9 cellular contexts compared by ENCODE assay signal in genomic region chr9:75866273-75866871, GRCh38. TPM values are rescaled to one million over a fixed set of nuclear protein-coding genes. Genes with fewer than 3 reads are reported as not detected.
DNase-seq lines count a peak whose midpoint lies in the region; ATAC-seq, FAIRE-seq and TF ChIP-seq lines count a peak whose summit lies in the region.
"Had no signal": no experiment of that assay in that cellular context is flagged by ENCODE, and none has a peak within 500 bp of the region (broad histone marks: within the 10 kb centered on the region; RNA-seq: fewer than 3 reads in every experiment).

No MANE protein-coding gene starts in this region.

- no peaks in the 10 kb centered on the region for H3K79me2 ChIP-seq in neural progenitor cell (ENCODE audit: low read depth)

- peaks cover 5% of the 10 kb centered on the region for H3K27me3 Mint-ChIP-seq in CD4-positive, CD25-positive, alpha-beta regulatory T cell
- H3K27me3 Mint-ChIP-seq in neural progenitor cell (ENCODE audit: insufficient read depth, low read depth) = no peaks in the 10 kb centered on the region

- no peak overlapping the region for H3K27ac ChIP-seq in CD4-positive, CD25-positive, alpha-beta regulatory T cell (ENCODE audit: insufficient read depth, low read length, poor library complexity, severe bottlenecking)
- no peak overlapping the region for H3K27ac ChIP-seq in esophagus muscularis mucosa (replicated peaks in 1 of 4)
- H3K27ac ChIP-seq in neural progenitor cell = no peak overlapping the region
- H3K27ac ChIP-seq: SJSA1 had no signal

- no peaks in the 10 kb centered on the region for H3K36me3 ChIP-seq in CD4-positive, CD25-positive, alpha-beta regulatory T cell (ENCODE audit: control insufficient read depth, insufficient read depth, low read length)
- H3K36me3 ChIP-seq in esophagus muscularis mucosa (no peaks in the 10 kb centered on the region), neural progenitor cell (no peaks in the 10 kb centered on the region)
- H3K36me3 ChIP-seq: SJSA1 had no signal

- H3K4me3 Mint-ChIP-seq in CD4-positive, CD25-positive, alpha-beta regulatory T cell = no peak overlapping the region
- H3K4me3 Mint-ChIP-seq in neural progenitor cell = no peak overlapping the region

- H4K20me1 ChIP-seq in neural progenitor cell (ENCODE audit: low read depth) = no peaks in the 10 kb centered on the region

- TF ChIP-seq EP300 in esophagus muscularis mucosa (IDR thresholded peaks at IDR 0.05) = no peak

- H3K4me3 ChIP-seq in CD4-positive, CD25-positive, alpha-beta regulatory T cell (ENCODE audit: low read depth, low read length) = no peak overlapping the region
- no peak overlapping the region for H3K4me3 ChIP-seq in WI38 (ENCODE audit: low read depth, low read length)
- H3K4me3 ChIP-seq in esophagus muscularis mucosa = no peak overlapping the region
- no peak overlapping the region for H3K4me3 ChIP-seq in neural progenitor cell
- H3K4me3 ChIP-seq: SJSA1 had no signal

- ATAC-seq in CD4-positive, CD25-positive, alpha-beta regulatory T cell (ENCODE audit: low read depth in 2 of 2) = no peak
- peak; percentile 72 for ATAC-seq in GM18517 (IDR thresholded peaks at IDR 0.05; ENCODE audit: unreplicated experiment)
- no peak for ATAC-seq in HG02938 (IDR thresholded peaks at IDR 0.05; ENCODE audit: unreplicated experiment)

- no peak for FAIRE-seq in GM19239 (lab: Jason Lieb, UNC)

- H3K36me3 Mint-ChIP-seq in CD4-positive, CD25-positive, alpha-beta regulatory T cell = no peaks in the 10 kb centered on the region
- no peaks in the 10 kb centered on the region for H3K36me3 Mint-ChIP-seq in neural progenitor cell

- H2AFZ ChIP-seq in neural progenitor cell (replicated peaks) = peak overlapping the region; percentile 83

- H3K27me3 ChIP-seq in CD4-positive, CD25-positive, alpha-beta regulatory T cell (ENCODE audit: control insufficient read depth, insufficient read depth, low read length) = no peaks in the 10 kb centered on the region
- no peaks in the 10 kb centered on the region for H3K27me3 ChIP-seq in esophagus muscularis mucosa
- no peaks in the 10 kb centered on the region for H3K27me3 ChIP-seq in neural progenitor cell
- H3K27me3 ChIP-seq: SJSA1 had no signal

- no peaks in the 10 kb centered on the region for H3K9me3 ChIP-seq in CD4-positive, CD25-positive, alpha-beta regulatory T cell (ENCODE audit: control insufficient read depth in 2 of 2, low read length in 2 of 2)
- no peaks in the 10 kb centered on the region for H3K9me3 ChIP-seq in esophagus muscularis mucosa
- H3K9me3 ChIP-seq in neural progenitor cell (ENCODE audit: low read depth) = no peaks in the 10 kb centered on the region
- H3K9me3 ChIP-seq: SJSA1 had no signal

- H3K27ac Mint-ChIP-seq in CD4-positive, CD25-positive, alpha-beta regulatory T cell = no peak overlapping the region
- H3K27ac Mint-ChIP-seq in neural progenitor cell = no peak overlapping the region

- peaks cover 0 to 4% (median 0%) of the 10 kb centered on the region in 4 donors for H3K4me1 Mint-ChIP-seq in CD4-positive, CD25-positive, alpha-beta regulatory T cell
- no peaks in the 10 kb centered on the region for H3K4me1 Mint-ChIP-seq in neural progenitor cell

- no peak overlapping the region for H3K4me2 ChIP-seq in neural progenitor cell

- no peaks in the 10 kb centered on the region for H3K4me1 ChIP-seq in CD4-positive, CD25-positive, alpha-beta regulatory T cell (ENCODE audit: control insufficient read depth, insufficient read depth, low read length, poor library complexity, severe bottlenecking)
- no peaks in the 10 kb centered on the region for H3K4me1 ChIP-seq in esophagus muscularis mucosa
- no peaks in the 10 kb centered on the region for H3K4me1 ChIP-seq in neural progenitor cell
- H3K4me1 ChIP-seq: SJSA1 had no signal

- intact Hi-C loops in esophagus muscularis mucosa (cut with DNase I) = loop anchor here (2.0 to 5.0 kb wide), 2 partner anchors 436 to 604 kb away; no protein-coding TSS in a partner anchor

- H3K9me3 Mint-ChIP-seq in CD4-positive, CD25-positive, alpha-beta regulatory T cell = no peaks in the 10 kb centered on the region
- H3K9me3 Mint-ChIP-seq in neural progenitor cell = peaks cover 3% of the 10 kb centered on the region

- peak in 2 of 3 donors; percentile 39 to 65 for DNase-seq in CD4-positive, CD25-positive, alpha-beta regulatory T cell
- DNase-seq in M059J (ENCODE audit: low read depth) = peak; percentile 51
- DNase-seq in esophagus muscularis mucosa (ENCODE audit: extremely low spot score) = peak; percentile 89
- DNase-seq in neural progenitor cell (ENCODE audit: low spot score) = peak; percentile 62
- no peak for DNase-seq in GM19239 (ENCODE audit: insufficient read length, low spot score)

- WGBS in esophagus muscularis mucosa = 60% methylated on average over 2 of the region's 2 CpGs

- H3K9ac ChIP-seq in neural progenitor cell = no peak overlapping the region

- no peak for TF ChIP-seq POLR2A in esophagus muscularis mucosa (IDR thresholded peaks at IDR 0.05; ENCODE audit: low read depth)

- no peaks in the 10 kb centered on the region for H3F3A ChIP-seq in neural progenitor cell (ENCODE audit: low read depth)

- TF ChIP-seq CTCF in WI38 (IDR thresholded peaks at IDR 0.05; ENCODE audit: low read depth, low read length) (peak; percentile 53; the same call in 1 of the 2 replicates), esophagus muscularis mucosa (IDR thresholded peaks at IDR 0.05) (peak; percentile 67 to 83 (median 69)), neural progenitor cell (IDR thresholded peaks at IDR 0.05) (peak; percentile 90)

RNA-seq across cellular contexts. Expression of gene PCSK5, which starts 24.1 kb away (rescaled TPM):
- total RNA-seq in CD4-positive, CD25-positive, alpha-beta regulatory T cell = 2.0 TPM
- 1 to 10 TPM in 3 of 4 donors, under 1 TPM in 1; 0.47 to 2.7 (median 1.8) TPM for polyA plus RNA-seq in CD4-positive, CD25-positive, alpha-beta regulatory T cell
- total RNA-seq in M059J (2014; rRNA removed; shearing (Covaris generic)) = 0.07 and 0.10 TPM in 2 replicates
- total RNA-seq in esophagus muscularis mucosa (10 to 100 TPM; 22.0 to 37.4 (median 27.8) TPM), neural progenitor cell (ENCODE audit: low replicate concordance) (23.4 and 30.0 TPM in 2 replicates)
